21 cellular contexts compared by ENCODE assay signal in genomic region chr22:42562684-42563083, GRCh38. TPM values are rescaled to one million over a fixed set of nuclear protein-coding genes. Genes with fewer than 3 reads are reported as not detected.
DNase-seq lines count a peak whose midpoint lies in the region; ATAC-seq and TF ChIP-seq lines count a peak whose summit lies in the region.
"Had no signal": no experiment of that assay in that cellular context is flagged by ENCODE, and none has a peak within 500 bp of the region (broad histone marks: within the 10 kb centered on the region; RNA-seq: fewer than 3 reads in every experiment).

No MANE protein-coding gene starts in this region.

- H3K9me3 Mint-ChIP-seq in activated T-cell treated with anti-CD3 and anti-CD28 coated beads, Interleukin-2, amount 50 U/mL, for 24 hours: no peaks in the 10 kb centered on the region
- no peaks in the 10 kb centered on the region for H3K9me3 Mint-ChIP-seq in activated T-cell treated with anti-CD3 and anti-CD28 coated beads, Interleukin-2, amount 50 U/mL, for 72 hours
- no peaks in the 10 kb centered on the region for H3K9me3 Mint-ChIP-seq in IgD-negative memory B cell
- H3K9me3 Mint-ChIP-seq in central memory CD8-positive, alpha-beta T cell: no peaks in the 10 kb centered on the region
- H3K9me3 Mint-ChIP-seq: effector memory CD8-positive, alpha-beta T cell had no signal

- no peak overlapping the region for H3K18ac ChIP-seq in trophoblast cell (ENCODE audit: low read length)

- TF ChIP-seq CTCF in dorsolateral prefrontal cortex (IDR thresholded peaks at IDR 0.05 in 54 of 56, conservative IDR thresholded peaks at IDR 0.05 in 2 of 56; ENCODE audit: low read depth in 1 of 56, partially characterized antibody in 56 of 56): no peak

- no peak overlapping the region for H3K14ac ChIP-seq in trophoblast cell (ENCODE audit: low read length)

- no peak overlapping the region for H2AK5ac ChIP-seq in trophoblast cell (ENCODE audit: low read length)

- no peak overlapping the region for H3K4me3 Mint-ChIP-seq in activated T-cell treated with anti-CD3 and anti-CD28 coated beads, Interleukin-2, amount 50 U/mL, for 24 hours
- no peak overlapping the region for H3K4me3 Mint-ChIP-seq in activated T-cell treated with anti-CD3 and anti-CD28 coated beads, Interleukin-2, amount 50 U/mL, for 72 hours
- H3K4me3 Mint-ChIP-seq in IgD-negative memory B cell: peak overlapping the region in 3 of 4 donors; percentile 4 to 88 (median 58)
- H3K4me3 Mint-ChIP-seq in central memory CD8-positive, alpha-beta T cell: peak overlapping the region; percentile 37
- H3K4me3 Mint-ChIP-seq: effector memory CD8-positive, alpha-beta T cell had no signal

- H3K9ac ChIP-seq in trophoblast cell (ENCODE audit: low read length): no peak overlapping the region

- peak overlapping the region; percentile 27 for H3K27ac Mint-ChIP-seq in activated T-cell treated with anti-CD3 and anti-CD28 coated beads, Interleukin-2, amount 50 U/mL, for 24 hours
- H3K27ac Mint-ChIP-seq in activated T-cell treated with anti-CD3 and anti-CD28 coated beads, Interleukin-2, amount 50 U/mL, for 72 hours: no peak overlapping the region
- H3K27ac Mint-ChIP-seq in IgD-negative memory B cell: peak overlapping the region; percentile 1 to 25 (median 14)
- H3K27ac Mint-ChIP-seq in central memory CD8-positive, alpha-beta T cell (ENCODE audit: low read depth): no peak overlapping the region
- H3K27ac Mint-ChIP-seq: effector memory CD8-positive, alpha-beta T cell had no signal

- no peak overlapping the region for H2BK120ac ChIP-seq in trophoblast cell (ENCODE audit: insufficient read depth, low read length, poor library complexity)

- H3K4me1 Mint-ChIP-seq in activated T-cell treated with anti-CD3 and anti-CD28 coated beads, Interleukin-2, amount 50 U/mL, for 24 hours (ENCODE audit: low read depth): peaks cover 2% of the 10 kb centered on the region
- H3K4me1 Mint-ChIP-seq in activated T-cell treated with anti-CD3 and anti-CD28 coated beads, Interleukin-2, amount 50 U/mL, for 72 hours (ENCODE audit: low read depth): peaks cover 6% of the 10 kb centered on the region
- H3K4me1 Mint-ChIP-seq in IgD-negative memory B cell: peaks cover 11 to 15% (median 12%) of the 10 kb centered on the region in 3 donors
- peaks cover 5% of the 10 kb centered on the region for H3K4me1 Mint-ChIP-seq in central memory CD8-positive, alpha-beta T cell

- no peak overlapping the region for H2AFZ ChIP-seq in trophoblast cell (ENCODE audit: insufficient read depth, low read length, poor library complexity)

- H3K79me2 ChIP-seq in trophoblast cell (ENCODE audit: control insufficient read depth, insufficient read depth, low read length, poor library complexity): peaks cover 1% of the 10 kb centered on the region

- no peak for DNase-seq in activated T-cell treated with anti-CD3 and anti-CD28 coated beads, Interleukin-2, amount 50 U/mL, for 24 hours
- DNase-seq in activated T-cell treated with anti-CD3 and anti-CD28 coated beads, Interleukin-2, amount 50 U/mL, for 72 hours: no peak
- no peak for DNase-seq in central memory CD8-positive, alpha-beta T cell (ENCODE audit: low spot score in 2 of 2)
- no peak for DNase-seq in trophoblast cell
- no peak for DNase-seq in dorsolateral prefrontal cortex
- no peak for DNase-seq in left lobe of liver (ENCODE audit: low spot score)
- DNase-seq: activated CD4-positive, alpha-beta T cell treated with anti-CD3 and anti-CD28 coated beads, Interleukin-2, amount 50 U/mL, for 1 hour; activated naive CD4-positive, alpha-beta T cell; cerebellar nuclear complex; DMS 273 treated with DMSO at 0.1 percent for 48 hours; effector memory CD8-positive, alpha-beta T cell; GF-D8; NCI-H1436; pancreas; RPMI8226; stomach had no signal

- peaks cover 3% of the 10 kb centered on the region for H3K79me1 ChIP-seq in trophoblast cell (ENCODE audit: low read length)

- peak overlapping the region; percentile 27 for H2BK5ac ChIP-seq in trophoblast cell (ENCODE audit: low read depth, low read length, poor library complexity)

- no peak overlapping the region for H3K4ac ChIP-seq in trophoblast cell (ENCODE audit: low read depth, low read length)

- H2BK12ac ChIP-seq in trophoblast cell (ENCODE audit: low read length): no peak overlapping the region

- H4K12ac ChIP-seq in trophoblast cell (ENCODE audit: low read depth, low read length): no peak overlapping the region

- H3K4me1 ChIP-seq in trophoblast cell (ENCODE audit: control insufficient read depth in 1 of 2, insufficient read depth in 2 of 2, low read length in 2 of 2): peaks cover 17 to 22% of the 10 kb centered on the region in 2 experiments
- H3K4me1 ChIP-seq: ascending aorta, HAP-1 had no signal

- H3K27me3 ChIP-seq in trophoblast cell (ENCODE audit: insufficient read depth, low read length): no peaks in the 10 kb centered on the region
- H3K27me3 ChIP-seq in dorsolateral prefrontal cortex: no peaks in the 10 kb centered on the region
- H3K27me3 ChIP-seq: ascending aorta, pancreas, stomach had no signal

- H4K91ac ChIP-seq in trophoblast cell (ENCODE audit: low read depth, low read length): no peak overlapping the region

- H3K9me3 ChIP-seq in trophoblast cell (ENCODE audit: insufficient read depth, low read depth, low read length): no peaks in the 10 kb centered on the region
- H3K9me3 ChIP-seq: ascending aorta, HAP-1, pancreas, stomach had no signal

- peaks cover 17% of the 10 kb centered on the region for H3K36me3 Mint-ChIP-seq in activated T-cell treated with anti-CD3 and anti-CD28 coated beads, Interleukin-2, amount 50 U/mL, for 24 hours (ENCODE audit: low read depth)
- no peaks in the 10 kb centered on the region for H3K36me3 Mint-ChIP-seq in activated T-cell treated with anti-CD3 and anti-CD28 coated beads, Interleukin-2, amount 50 U/mL, for 72 hours (ENCODE audit: insufficient read depth in 2 of 2)
- no peaks in the 10 kb centered on the region for H3K36me3 Mint-ChIP-seq in IgD-negative memory B cell
- H3K36me3 Mint-ChIP-seq in central memory CD8-positive, alpha-beta T cell (ENCODE audit: insufficient read depth): peaks cover 2% of the 10 kb centered on the region

- no peaks in the 10 kb centered on the region for H3K27me3 Mint-ChIP-seq in activated T-cell treated with anti-CD3 and anti-CD28 coated beads, Interleukin-2, amount 50 U/mL, for 24 hours
- H3K27me3 Mint-ChIP-seq in activated T-cell treated with anti-CD3 and anti-CD28 coated beads, Interleukin-2, amount 50 U/mL, for 72 hours (ENCODE audit: low read depth): no peaks in the 10 kb centered on the region
- no peaks in the 10 kb centered on the region for H3K27me3 Mint-ChIP-seq in IgD-negative memory B cell
- H3K27me3 Mint-ChIP-seq in central memory CD8-positive, alpha-beta T cell: no peaks in the 10 kb centered on the region
- H3K27me3 Mint-ChIP-seq: effector memory CD8-positive, alpha-beta T cell had no signal

- no peaks in the 10 kb centered on the region for H3K36me3 ChIP-seq in trophoblast cell (ENCODE audit: control insufficient read depth in 1 of 2, insufficient read depth in 2 of 2, low read length in 2 of 2)
- H3K36me3 ChIP-seq: ascending aorta, pancreas had no signal

- no peak for ATAC-seq in activated T-cell treated with anti-CD3 and anti-CD28 coated beads, Interleukin-2, amount 50 U/mL, for 72 hours (replicated peaks in 1 of 2)
- no peak for ATAC-seq in central memory CD8-positive, alpha-beta T cell (replicated peaks; ENCODE audit: extremely low read depth, poor library complexity, severe bottlenecking)
- no peak for ATAC-seq in HG03432 (IDR thresholded peaks at IDR 0.05; ENCODE audit: unreplicated experiment)
- no peak for ATAC-seq in left lobe of liver
- ATAC-seq: effector memory CD8-positive, alpha-beta T cell had no signal

- no peak overlapping the region for H3K4me2 ChIP-seq in trophoblast cell (ENCODE audit: low read length)

- H3K27ac ChIP-seq in trophoblast cell (ENCODE audit: low read depth, low read length): peak overlapping the region; percentile 7
- peak overlapping the region in 1 of 59 donors; percentile 48 for H3K27ac ChIP-seq in dorsolateral prefrontal cortex
- H3K27ac ChIP-seq: ascending aorta, C4-2B, pancreas had no signal

- H3K4me3 ChIP-seq in trophoblast cell (ENCODE audit: low read depth, low read length) (no peak overlapping the region), dorsolateral prefrontal cortex (no peak overlapping the region)
- H3K4me3 ChIP-seq: ascending aorta, HAP-1, pancreas, stomach had no signal

- H3K23ac ChIP-seq in trophoblast cell (ENCODE audit: low read length): no peak overlapping the region

- intact Hi-C loops in dorsolateral prefrontal cortex (cut with DNase I): no loop called here

- H4K8ac ChIP-seq in trophoblast cell (ENCODE audit: low read depth, low read length): no peak overlapping the region

- no CpG with 5 or more reads among the region's 2 CpGs for WGBS in trophoblast cell (ENCODE audit: extremely low coverage, insufficient coverage, insufficient read length)

RNA-seq across cellular contexts. Expression of gene SERHL2, which starts 8.9 kb away (rescaled TPM):
- 1 to 10 TPM; 1.2 to 1.6 TPM for total RNA-seq in activated T-cell treated with anti-CD3 and anti-CD28 coated beads, Interleukin-2, amount 50 U/mL, for 72 hours
- 4.5 TPM for polyA plus RNA-seq in IgD-negative memory B cell
- polyA plus RNA-seq in trophoblast cell (2013): 7.1 and 7.2 TPM in 2 replicates
- total RNA-seq in dorsolateral prefrontal cortex (10 to 100 TPM in 18 of 120 experiments, 1 to 10 TPM in 102; 2.0 to 26.5 (median 6.2) TPM), left lobe of liver (0.60 TPM)

RNA-seq across cellular contexts. Expression of gene RRP7A, which starts 43.1 kb away (rescaled TPM):
- 10 to 100 TPM; 32.5 to 35.9 TPM for total RNA-seq in activated T-cell treated with anti-CD3 and anti-CD28 coated beads, Interleukin-2, amount 50 U/mL, for 72 hours
- 74.7 TPM for polyA plus RNA-seq in IgD-negative memory B cell
- 25.8 TPM in 2 replicates for polyA plus RNA-seq in trophoblast cell (2013)
- total RNA-seq in dorsolateral prefrontal cortex (10 to 100 TPM; 21.6 to 73.5 (median 35.4) TPM), left lobe of liver (10.5 TPM)

RNA-seq across cellular contexts. Expression of gene POLDIP3, which starts 52.0 kb away (rescaled TPM):
- total RNA-seq in activated T-cell treated with anti-CD3 and anti-CD28 coated beads, Interleukin-2, amount 50 U/mL, for 72 hours: 100 to 1,000 TPM in 1 of 2 donors, 10 to 100 TPM in 1; 84.0 to 108 TPM
- 78.2 TPM for polyA plus RNA-seq in IgD-negative memory B cell
- polyA plus RNA-seq in trophoblast cell (2013): 43.3 and 46.1 TPM in 2 replicates
- total RNA-seq in dorsolateral prefrontal cortex (10 to 100 TPM; 47.0 to 95.5 (median 65.3) TPM), left lobe of liver (20.8 TPM)

Comparison
In these comparisons a context has a peak if more than half of its experiments do, and no peak if none do; other contexts are left out.
1. H3K27ac Mint-ChIP-seq: peak in activated T-cell treated with anti-CD3 and anti-CD28 coated beads, Interleukin-2, amount 50 U/mL, for 24 hours (single experiment) and IgD-negative memory B cell (3 of 3); none in activated T-cell treated with anti-CD3 and anti-CD28 coated beads, Interleukin-2, amount 50 U/mL, for 72 hours (single experiment) and central memory CD8-positive, alpha-beta T cell (single experiment).
2. H3K4me3 Mint-ChIP-seq: peak in IgD-negative memory B cell (3 of 4) and central memory CD8-positive, alpha-beta T cell (single experiment); none in activated T-cell treated with anti-CD3 and anti-CD28 coated beads, Interleukin-2, amount 50 U/mL, for 24 hours (single experiment) and activated T-cell treated with anti-CD3 and anti-CD28 coated beads, Interleukin-2, amount 50 U/mL, for 72 hours (0 of 2).